ENCODE assay signal across 13 cellular contexts in the genomic region with DNA sequence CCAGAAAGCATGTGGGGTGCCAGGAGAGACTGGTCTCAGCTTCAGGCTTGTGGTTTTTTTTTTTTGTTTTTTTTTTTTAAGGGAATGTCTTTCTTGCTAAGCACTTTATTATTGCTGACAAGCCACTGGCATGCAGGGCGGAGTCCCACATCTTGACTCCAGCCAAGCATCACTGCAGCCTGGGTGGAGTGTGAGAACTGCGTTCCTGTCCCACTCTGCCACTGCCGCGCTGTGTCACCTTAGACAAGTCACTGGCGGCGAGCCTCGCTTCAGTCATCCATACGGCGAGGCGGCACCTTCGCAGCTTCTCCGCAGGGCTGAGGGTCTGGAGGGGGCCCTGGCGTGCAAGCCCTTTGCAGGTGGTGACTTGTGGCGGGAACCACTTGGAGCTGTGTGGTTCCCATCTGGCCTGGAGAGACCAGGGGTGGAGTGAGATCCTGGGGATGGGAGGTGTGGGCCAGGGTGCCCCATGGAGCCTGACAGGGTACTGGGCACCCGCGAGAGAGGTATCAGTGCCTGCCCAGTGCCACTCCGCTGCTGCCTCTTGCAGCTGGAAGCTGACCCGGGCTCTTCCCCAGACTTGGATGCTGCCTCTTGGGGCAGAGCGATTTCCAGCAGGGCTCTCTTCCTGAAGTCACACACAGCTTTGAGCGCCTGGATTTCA.
DNase-seq lines count a peak whose midpoint lies in the region; FAIRE-seq and TF ChIP-seq lines count a peak whose summit lies in the region.
"Had no signal": no experiment of that assay in that cellular context is flagged by ENCODE, and none has a peak within 500 bp of the region (broad histone marks: within the 10 kb centered on the region; RNA-seq: fewer than 3 reads in every experiment).

No MANE protein-coding gene starts in this region.

- DNase-seq in GM03348 (ENCODE audit: low spot score) (peak; percentile 82), SK-N-SH (no peak), fibroblast of gingiva (ENCODE audit: low read depth) (peak; percentile 58), cortex of kidney (lab: John Stamatoyannopoulos, UW) (no peak), GM12892 (ENCODE audit: insufficient read length) (no peak)
- no peak for DNase-seq in activated CD4-positive, alpha-beta T cell treated with anti-CD3 and anti-CD28 coated beads, Interleukin-2, amount 10 ng/mL, durations not matched to agents 7 days and 5 days
- DNase-seq in activated CD4-positive, alpha-beta T cell treated with anti-CD3 and anti-CD28 coated beads, Interleukin-2, amount 50 U/mL, for 1 hour, result no peak
- DNase-seq: CD4-positive, CD25-positive, alpha-beta regulatory T cell; effector CD4-positive, alpha-beta T cell; NCI-H187; PC-3 had no signal

- 92% methylated on average over 8 of the region's 20 CpGs for WGBS in SK-N-SH (ENCODE audit: low lambda C conversion rate)

- peaks cover 10% of the 10 kb centered on the region for H3F3A ChIP-seq in SK-N-SH (replicated peaks; ENCODE audit: insufficient read depth)

- H3K36me3 ChIP-seq in SK-N-SH (replicated peaks in 1 of 2; ENCODE audit: control insufficient read depth in 1 of 2, insufficient read depth in 2 of 2, low read length in 1 of 2), result no peaks in the 10 kb centered on the region
- no peaks in the 10 kb centered on the region for H3K36me3 ChIP-seq in skeletal muscle satellite cell (ENCODE audit: insufficient read depth, low read length)

- H3K4me2 ChIP-seq in SK-N-SH (0 out of 2 replicates have a peak overlapping the region, but pooled peaks have one; percentile 15), skeletal muscle satellite cell (ENCODE audit: low read length) (peak overlapping the region; percentile 45)

- TF ChIP-seq EP300 in SK-N-SH (IDR thresholded peaks at IDR 0.05; ENCODE audit: borderline replicate concordance in 1 of 2, low read depth in 1 of 2, low read length in 1 of 2), result no peak

- H3K9ac ChIP-seq in SK-N-SH (no peak overlapping the region), skeletal muscle satellite cell (ENCODE audit: low read depth, low read length) (peak overlapping the region; percentile 64)

- TF ChIP-seq RAD21 in SK-N-SH (IDR thresholded peaks at IDR 0.05; ENCODE audit: low read length), result no peak

- H3K27me3 Mint-ChIP-seq in activated CD4-positive, alpha-beta T cell treated with anti-CD3 and anti-CD28 coated beads, Interleukin-2, amount 10 ng/mL, durations not matched to agents 7 days and 5 days, result no peaks in the 10 kb centered on the region
- H3K27me3 Mint-ChIP-seq: CD4-positive, CD25-positive, alpha-beta regulatory T cell; progenitor cell of endocrine pancreas had no signal

- H3K9me3 ChIP-seq in SK-N-SH (no peaks in the 10 kb centered on the region), skeletal muscle satellite cell (replicated peaks; ENCODE audit: low read length) (no peaks in the 10 kb centered on the region)

- no peak overlapping the region for H2AFZ ChIP-seq in SK-N-SH (ENCODE audit: low read depth)

- H4K20me1 ChIP-seq in SK-N-SH (ENCODE audit: insufficient read depth), result no peaks in the 10 kb centered on the region

- no peaks in the 10 kb centered on the region for H3K27me3 ChIP-seq in SK-N-SH (ENCODE audit: insufficient read depth)
- H3K27me3 ChIP-seq in skeletal muscle satellite cell (ENCODE audit: control insufficient read depth, insufficient read depth, low read length), result no peaks in the 10 kb centered on the region

- no peak for TF ChIP-seq POLR2A in GM12892 (IDR thresholded peaks at IDR 0.05; ENCODE audit: low read depth, low read length)

- FAIRE-seq in GM12892 (lab: Jason Lieb, UNC), result no peak

- H3K27ac ChIP-seq in SK-N-SH (ENCODE audit: low read depth in 2 of 2, low read length in 1 of 2), result no peak overlapping the region

- H3K79me2 ChIP-seq in SK-N-SH (ENCODE audit: insufficient read depth), result peaks cover 17% of the 10 kb centered on the region; the same call in 1 of the 2 replicates

- no peaks in the 10 kb centered on the region for H3K9me2 ChIP-seq in SK-N-SH

- H3K4me1 ChIP-seq in SK-N-SH (ENCODE audit: control insufficient read depth in 1 of 2, insufficient read depth in 2 of 2, low read depth in 1 of 2, low read length in 1 of 2), result peaks cover 27 to 59% of the 10 kb centered on the region in 2 experiments; a peak in 3 of 4 replicates
- H3K4me1 ChIP-seq in skeletal muscle satellite cell (ENCODE audit: control insufficient read depth, insufficient read depth, low read length), result peaks cover 48% of the 10 kb centered on the region

- no peaks in the 10 kb centered on the region for H3K9me3 Mint-ChIP-seq in activated CD4-positive, alpha-beta T cell treated with anti-CD3 and anti-CD28 coated beads, Interleukin-2, amount 10 ng/mL, durations not matched to agents 7 days and 5 days

- H3K4me1 Mint-ChIP-seq in activated CD4-positive, alpha-beta T cell treated with anti-CD3 and anti-CD28 coated beads, Interleukin-2, amount 10 ng/mL, durations not matched to agents 7 days and 5 days, result no peaks in the 10 kb centered on the region
- H3K4me1 Mint-ChIP-seq: CD4-positive, CD25-positive, alpha-beta regulatory T cell had no signal

- no peak overlapping the region for H3K27ac Mint-ChIP-seq in activated CD4-positive, alpha-beta T cell treated with anti-CD3 and anti-CD28 coated beads, Interleukin-2, amount 10 ng/mL, durations not matched to agents 7 days and 5 days
- H3K27ac Mint-ChIP-seq: CD4-positive, CD25-positive, alpha-beta regulatory T cell; progenitor cell of endocrine pancreas had no signal

- no peaks in the 10 kb centered on the region for H3K36me3 Mint-ChIP-seq in activated CD4-positive, alpha-beta T cell treated with anti-CD3 and anti-CD28 coated beads, Interleukin-2, amount 10 ng/mL, durations not matched to agents 7 days and 5 days (ENCODE audit: low read depth)
- H3K36me3 Mint-ChIP-seq: CD4-positive, CD25-positive, alpha-beta regulatory T cell had no signal

- CTCF ChIA-PET in SK-N-SH (lab: Yijun Ruan, JAX), result interaction anchor here (0.8 to 1.9 kb wide), 5 partner anchors 9 to 96 kb away, joined by 3 to 10 read pairs (median 4); no protein-coding TSS in a partner anchor
- CTCF ChIA-PET in activated CD4-positive, alpha-beta T cell treated with anti-CD3 and anti-CD28 coated beads, Interleukin-2, amount 10 ng/mL, durations not matched to agents 7 days and 5 days (lab: Charles Lee), result interaction anchor here (0.6 to 0.7 kb wide), 2 partner anchors 778 to 1346 kb away, joined by 3 to 4 read pairs; no protein-coding TSS in a partner anchor

- H3K4me3 ChIP-seq in SK-N-SH (ENCODE audit: low read depth in 2 of 2, low read length in 1 of 2), result no peak overlapping the region
- peak overlapping the region; percentile 15 for H3K4me3 ChIP-seq in skeletal muscle satellite cell (ENCODE audit: low read length)

- TF ChIP-seq CTCF in SK-N-SH (IDR thresholded peaks at IDR 0.05), result no peak

- no peak overlapping the region for H3K4me3 Mint-ChIP-seq in activated CD4-positive, alpha-beta T cell treated with anti-CD3 and anti-CD28 coated beads, Interleukin-2, amount 10 ng/mL, durations not matched to agents 7 days and 5 days
- H3K4me3 Mint-ChIP-seq: CD4-positive, CD25-positive, alpha-beta regulatory T cell had no signal

- POLR2A ChIA-PET in SK-N-SH (lab: Yijun Ruan, JAX), result no interaction called here
- POLR2A ChIA-PET in activated CD4-positive, alpha-beta T cell treated with anti-CD3 and anti-CD28 coated beads, Interleukin-2, amount 10 ng/mL, durations not matched to agents 7 days and 5 days (lab: Charles Lee), result no interaction called here

TF ChIP-seq in SK-N-SH, 30 proteins besides CTCF, POLR2A, EP300 and RAD21:
- no peak for TF ChIP-seq TCF12 (IDR thresholded peaks at IDR 0.05)
- TF ChIP-seq, protein P1, sequence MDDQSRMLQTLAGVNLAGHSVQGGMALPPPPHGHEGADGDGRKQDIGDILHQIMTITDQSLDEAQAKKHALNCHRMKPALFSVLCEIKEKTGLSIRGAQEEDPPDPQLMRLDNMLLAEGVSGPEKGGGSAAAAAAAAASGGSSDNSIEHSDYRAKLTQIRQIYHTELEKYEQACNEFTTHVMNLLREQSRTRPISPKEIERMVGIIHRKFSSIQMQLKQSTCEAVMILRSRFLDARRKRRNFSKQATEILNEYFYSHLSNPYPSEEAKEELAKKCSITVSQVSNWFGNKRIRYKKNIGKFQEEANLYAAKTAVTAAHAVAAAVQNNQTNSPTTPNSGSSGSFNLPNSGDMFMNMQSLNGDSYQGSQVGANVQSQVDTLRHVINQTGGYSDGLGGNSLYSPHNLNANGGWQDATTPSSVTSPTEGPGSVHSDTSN (IDR thresholded peaks at IDR 0.05), result peak; percentile 34; the same call in 1 of the 2 replicates

Comparison
In these comparisons a context has a peak if more than half of its experiments do, and no peak if none do; other contexts are left out.
1. DNase-seq: peak in GM03348 (single experiment) and fibroblast of gingiva (single experiment); none in SK-N-SH (single experiment), activated CD4-positive, alpha-beta T cell treated with anti-CD3 and anti-CD28 coated beads, Interleukin-2, amount 10 ng/mL, durations not matched to agents 7 days and 5 days (single experiment), cortex of kidney (single experiment), activated CD4-positive, alpha-beta T cell treated with anti-CD3 and anti-CD28 coated beads, Interleukin-2, amount 50 U/mL, for 1 hour (single experiment) and GM12892 (single experiment).